ENCODE assay signal across 12 cellular contexts in genomic region chr6:7933794-7934193, GRCh38.
DNase-seq lines count a peak whose midpoint lies in the region; ATAC-seq, FAIRE-seq and TF ChIP-seq lines count a peak whose summit lies in the region.
"Had no signal": no experiment of that assay in that cellular context is flagged by ENCODE, and none has a peak within 500 bp of the region (broad histone marks: within the 10 kb centered on the region; RNA-seq: fewer than 3 reads in every experiment).

No MANE protein-coding gene starts in this region.

- FAIRE-seq in D721Med (lab: Jason Lieb, UNC) = no peak

- no peaks in the 10 kb centered on the region for H3K27me3 Mint-ChIP-seq in memory B cell

- DNase-seq in memory B cell (ENCODE audit: low spot score in 2 of 2) = no peak
- no peak for DNase-seq in globus pallidus (ENCODE audit: low spot score)
- no peak for DNase-seq in NCI-H774 (lab: John Stamatoyannopoulos, UW)
- DNase-seq in AG08396 (ENCODE audit: low spot score) = no peak
- no peak for DNase-seq in D721Med (ENCODE audit: insufficient read length, low spot score)
- DNase-seq: DMS153, H7, nucleus accumbens had no signal

- peak overlapping the region; percentile 81 for H3K27ac Mint-ChIP-seq in memory B cell
- H3K27ac Mint-ChIP-seq: T-helper 2 cell treated with Interferon-gamma antibody and Interleukin-4, amounts not matched to agents 5 μg/mL and 100 μg/mL, for 36 hours had no signal

- H3K9me3 Mint-ChIP-seq in memory B cell = peaks cover 2% of the 10 kb centered on the region
- H3K9me3 Mint-ChIP-seq: T-helper 2 cell treated with Interferon-gamma antibody and Interleukin-4, amounts not matched to agents 5 μg/mL and 100 μg/mL, for 36 hours had no signal

- peak overlapping the region; percentile 14 for H3K4me3 Mint-ChIP-seq in memory B cell
- H3K4me3 Mint-ChIP-seq: T-helper 2 cell treated with Interferon-gamma antibody and Interleukin-4, amounts not matched to agents 5 μg/mL and 100 μg/mL, for 36 hours had no signal

- no peak for TF ChIP-seq CTCF in D721Med (IDR thresholded peaks at IDR 0.05; ENCODE audit: insufficient read depth, missing control alignments)

- ATAC-seq in GM18909 (IDR thresholded peaks at IDR 0.05; ENCODE audit: poor library complexity, unreplicated experiment) (peak; percentile 91), GM21737 (IDR thresholded peaks at IDR 0.05; ENCODE audit: unreplicated experiment) (peak; percentile 93), HG03196 (IDR thresholded peaks at IDR 0.05; ENCODE audit: unreplicated experiment) (peak; percentile 89), memory B cell (ENCODE audit: low read depth) (peak; percentile 95)

- peaks cover 22% of the 10 kb centered on the region for H3K4me1 Mint-ChIP-seq in memory B cell

- H3K36me3 Mint-ChIP-seq in memory B cell = peaks cover 2% of the 10 kb centered on the region
